14 cellular contexts compared by ENCODE assay signal in genomic region chr6:72217626-72218025, GRCh38.
"Had no signal": no experiment of that assay in that cellular context is flagged by ENCODE, and none has a peak within 500 bp of the region (broad histone marks: within the 10 kb centered on the region; RNA-seq: fewer than 3 reads in every experiment).

No MANE protein-coding gene starts in this region.

- H3K9me3 ChIP-seq: SJSA1 had no signal

- ATAC-seq: T-cell had no signal

- DNase-seq: MV-4-11, NCI-H1092, NCI-H1417 treated with DMSO at 0.1 percent for 48 hours, NCI-H1930, NCI-H2081 treated with DMSO at 0.1 percent for 48 hours, NCI-H2171, NCI-H510A, NCI-H524 treated with DMSO at 0.1 percent for 48 hours, NCI-H774, Right ventricle myocardium superior, SIG-M5, T-cell had no signal

- H3K27me3 ChIP-seq: SJSA1 had no signal

- H3K36me3 ChIP-seq: SJSA1 had no signal

- H3K4me1 ChIP-seq: SJSA1 had no signal

- H3K27ac ChIP-seq: SJSA1, SK-N-MC had no signal

- H3K4me3 ChIP-seq: SJSA1, SK-N-MC had no signal
